In genomic region chr9:99579964-99580363, GRCh38 we compare ENCODE assay signal across 24 cellular contexts.
A peak's percentile ranks its signal among the peaks of the same experiment; 100 is the strongest.
DNase-seq lines count a peak whose midpoint lies in the region; ATAC-seq and TF ChIP-seq lines count a peak whose summit lies in the region.
"Had no signal": no experiment of that assay in that cellular context is flagged by ENCODE, and none has a peak within 500 bp of the region (broad histone marks: within the 10 kb centered on the region; RNA-seq: fewer than 3 reads in every experiment).

No MANE protein-coding gene starts in this region.

- no peaks in the 10 kb centered on the region for H3K9me3 Mint-ChIP-seq in activated B cell treated with CpG ODN at 0.5 μM for 24 hours
- H3K9me3 Mint-ChIP-seq: activated T-helper 17 cell treated with anti-CD3 and anti-CD28 coated beads, Interleukin-2, amount 50 U/mL, for 72 hours had no signal

- POLR2A ChIA-PET in activated B cell treated with CpG ODN at 0.5 μM for 24 hours (lab: Charles Lee): no interaction called here

- no peak overlapping the region for H3K4me3 Mint-ChIP-seq in activated B cell treated with CpG ODN at 0.5 μM for 24 hours
- H3K4me3 Mint-ChIP-seq: activated CD8-positive, alpha-beta memory T cell treated with anti-CD3 and anti-CD28 coated beads, Interleukin-2, amount 10 ng/mL, durations not matched to agents 7 days and 5 days; activated T-helper 17 cell treated with anti-CD3 and anti-CD28 coated beads, Interleukin-2, amount 50 U/mL, for 72 hours; CD4-positive, alpha-beta memory T cell had no signal

- peaks cover 16% of the 10 kb centered on the region for H3K4me1 Mint-ChIP-seq in activated B cell treated with CpG ODN at 0.5 μM for 24 hours
- H3K4me1 Mint-ChIP-seq: activated CD8-positive, alpha-beta memory T cell treated with anti-CD3 and anti-CD28 coated beads, Interleukin-2, amount 10 ng/mL, durations not matched to agents 7 days and 5 days; activated T-helper 17 cell treated with anti-CD3 and anti-CD28 coated beads, Interleukin-2, amount 50 U/mL, for 72 hours; CD4-positive, alpha-beta memory T cell had no signal

- no peak overlapping the region for H3K4me3 ChIP-seq in BLaER1 treated with 17β-estradiol and CSF1 and Interleukin-3, amounts not matched to agents 10 nM and 100 nM
- H3K4me3 ChIP-seq: coronary artery, GM12878, testis had no signal

- no peak overlapping the region for H3K27ac Mint-ChIP-seq in activated B cell treated with CpG ODN at 0.5 μM for 24 hours
- H3K27ac Mint-ChIP-seq: activated CD8-positive, alpha-beta memory T cell treated with anti-CD3 and anti-CD28 coated beads, Interleukin-2, amount 10 ng/mL, durations not matched to agents 7 days and 5 days; activated T-helper 17 cell treated with anti-CD3 and anti-CD28 coated beads, Interleukin-2, amount 50 U/mL, for 72 hours; CD4-positive, alpha-beta memory T cell had no signal

- CTCF ChIA-PET in activated B cell treated with CpG ODN at 0.5 μM for 24 hours (lab: Charles Lee): no interaction called here

- intact Hi-C loops in activated B cell treated with CpG ODN at 0.5 μM for 24 hours (cut with micrococcal nuclease): no loop called here

- no peaks in the 10 kb centered on the region for H3K36me3 ChIP-seq in BLaER1 treated with 17β-estradiol and CSF1 and Interleukin-3, amounts not matched to agents 10 nM and 100 nM
- H3K36me3 ChIP-seq: brain microvascular endothelial cell had no signal

- DNase-seq in MV-4-11 (lab: John Stamatoyannopoulos, UW): peak; percentile 95
- DNase-seq in activated B cell treated with CpG ODN at 0.5 μM for 24 hours: no peak
- DNase-seq in midbrain (lab: John Stamatoyannopoulos, UW): peak; percentile 7
- no peak for DNase-seq in stimulated activated naive CD4-positive, alpha-beta T cell treated with Interleukin-2 at 50 U/mL for 16 hours (lab: John Stamatoyannopoulos, UW)
- no peak for DNase-seq in dermis blood vessel endothelial cell
- DNase-seq: activated CD8-positive, alpha-beta memory T cell treated with anti-CD3 and anti-CD28 coated beads, Interleukin-2, amount 10 ng/mL, durations not matched to agents 7 days and 5 days; brain microvascular endothelial cell; CD4-positive, alpha-beta memory T cell; DMS153; NCI-H1092; NCI-H2081 treated with DMSO at 0.1 percent for 48 hours; NCI-H510A treated with DMSO at 0.1 percent for 48 hours; nucleus accumbens; retina; SHP77 treated with DMSO at 0.1 percent for 48 hours; stimulated activated CD4-positive, alpha-beta T cell treated with anti-CD3 and anti-CD28 coated beads, Interleukin-15, amount 100 ng/mL, for 24 hours; testis had no signal

- H3K36me3 Mint-ChIP-seq in activated B cell treated with CpG ODN at 0.5 μM for 24 hours (ENCODE audit: low read depth): no peaks in the 10 kb centered on the region
- H3K36me3 Mint-ChIP-seq: activated CD8-positive, alpha-beta memory T cell treated with anti-CD3 and anti-CD28 coated beads, Interleukin-2, amount 10 ng/mL, durations not matched to agents 7 days and 5 days; CD4-positive, alpha-beta memory T cell had no signal

- H3K9me3 ChIP-seq in BLaER1 treated with 17β-estradiol and CSF1 and Interleukin-3, amounts not matched to agents 10 nM and 100 nM (replicated peaks in 1 of 11): peaks cover 0 to 17% (median 0%) of the 10 kb centered on the region in 11 experiments; a peak in 2 of 22 replicates
- H3K9me3 ChIP-seq: testis had no signal

- H3K9ac ChIP-seq in BLaER1 treated with 17β-estradiol and CSF1 and Interleukin-3, amounts not matched to agents 10 nM and 100 nM: no peak overlapping the region

- H3K4me2 ChIP-seq in BLaER1 treated with 17β-estradiol and CSF1 and Interleukin-3, amounts not matched to agents 10 nM and 100 nM: peak overlapping the region in 9 of 11 experiments; percentile 21 to 78 (median 42); a peak in 16 of 22 replicates

- no peaks in the 10 kb centered on the region for H3K27me3 Mint-ChIP-seq in activated B cell treated with CpG ODN at 0.5 μM for 24 hours
- H3K27me3 Mint-ChIP-seq: activated T-helper 17 cell treated with anti-CD3 and anti-CD28 coated beads, Interleukin-2, amount 50 U/mL, for 72 hours had no signal

- peaks cover 15 to 46% (median 37%) of the 10 kb centered on the region in 10 experiments for H3K4me1 ChIP-seq in BLaER1 treated with 17β-estradiol and CSF1 and Interleukin-3, amounts not matched to agents 10 nM and 100 nM
- H3K4me1 ChIP-seq: testis had no signal

- no peak for TF ChIP-seq CTCF in activated B cell treated with CpG ODN at 0.5 μM for 24 hours (IDR thresholded peaks at IDR 0.05)

- ATAC-seq in activated B cell treated with CpG ODN at 0.5 μM for 24 hours (ENCODE audit: low read depth) (peak; percentile 31), GM21619 (IDR thresholded peaks at IDR 0.05; ENCODE audit: unreplicated experiment) (no peak), GM18873 (IDR thresholded peaks at IDR 0.05; ENCODE audit: low FRiP score, unreplicated experiment) (no peak)
- ATAC-seq: activated CD4-positive, CD25-positive, alpha-beta regulatory T cell treated with anti-CD3 and anti-CD28 coated beads, Interleukin-2, amount 50 U/mL, for 24 hours; activated CD8-positive, alpha-beta memory T cell treated with anti-CD3 and anti-CD28 coated beads, Interleukin-2, amount 10 ng/mL, durations not matched to agents 7 days and 5 days; activated T-helper 17 cell treated with anti-CD3 and anti-CD28 coated beads, Interleukin-2, amount 50 U/mL, for 72 hours; GM12878 had no signal

- H4K20me1 ChIP-seq in BLaER1 treated with 17β-estradiol and CSF1 and Interleukin-3, amounts not matched to agents 10 nM and 100 nM: no peaks in the 10 kb centered on the region

- no peaks in the 10 kb centered on the region for H3K27me3 ChIP-seq in BLaER1 treated with 17β-estradiol and CSF1 and Interleukin-3, amounts not matched to agents 10 nM and 100 nM
- H3K27me3 ChIP-seq: brain microvascular endothelial cell, testis had no signal

- H3K27ac ChIP-seq in BLaER1 treated with 17β-estradiol and CSF1 and Interleukin-3, amounts not matched to agents 10 nM and 100 nM: peak overlapping the region in 8 of 11 experiments; percentile 23 to 58 (median 46); a peak in 14 of 22 replicates
- H3K27ac ChIP-seq: brain microvascular endothelial cell, coronary artery, testis had no signal

Comparison
In these comparisons a context has a peak if more than half of its experiments do, and no peak if none do; other contexts are left out.
1. DNase-seq: peak in MV-4-11 (single experiment) and midbrain (single experiment); none in activated B cell treated with CpG ODN at 0.5 μM for 24 hours (single experiment), stimulated activated naive CD4-positive, alpha-beta T cell treated with Interleukin-2 at 50 U/mL for 16 hours (single experiment) and dermis blood vessel endothelial cell (single experiment).